Comparison of ENCODE assay signal across 34 cellular contexts in the genomic region with DNA sequence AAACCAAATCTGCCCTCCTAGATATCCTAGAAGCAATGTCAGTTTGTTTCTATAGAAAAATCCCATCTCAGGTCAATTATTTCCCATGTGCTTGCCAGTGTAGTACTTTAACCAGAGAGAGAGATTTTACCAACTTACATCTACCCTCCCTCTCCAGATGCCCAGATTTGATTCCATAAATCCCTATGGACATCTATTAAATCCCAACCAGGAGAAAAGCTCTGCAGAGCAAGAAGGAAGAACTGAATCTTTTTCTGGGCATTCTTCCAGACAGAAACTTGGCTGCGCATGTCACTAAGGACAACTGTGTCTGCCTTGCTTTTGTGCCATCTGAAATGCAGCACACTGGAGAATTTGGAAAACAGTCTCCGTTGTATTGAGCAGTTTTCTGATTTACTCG.
DNase-seq lines count a peak whose midpoint lies in the region; ATAC-seq, FAIRE-seq and TF ChIP-seq lines count a peak whose summit lies in the region.
"Had no signal": no experiment of that assay in that cellular context is flagged by ENCODE, and none has a peak within 500 bp of the region (broad histone marks: within the 10 kb centered on the region; RNA-seq: fewer than 3 reads in every experiment).

No MANE protein-coding gene starts in this region.

- POLR2A ChIA-PET in PC-3 (lab: Charles Lee; ENCODE audit: unreplicated experiment) (no interaction called here), MCF 10A (lab: Yijun Ruan, JAX) (interaction anchor here (1.3 kb wide), 1 partner anchor 59 kb away, joined by 4 read pairs; no protein-coding TSS in a partner anchor)

- no peak overlapping the region for H3K4me3 Mint-ChIP-seq in HFFc6
- H3K4me3 Mint-ChIP-seq in MCF 10A (ENCODE audit: unreplicated experiment): no peak overlapping the region
- H3K4me3 Mint-ChIP-seq: activated CD4-positive, alpha-beta T cell treated with anti-CD3 and anti-CD28 coated beads, Interleukin-2, amount 10 ng/mL, durations not matched to agents 24 days and 14 days; H9; natural killer cell treated with Interleukin-12 subunit alpha and Interleukin-12 subunit beta and Interleukin-15 and Interleukin-18, amount 100 ng/mL, for 72 hours had no signal

- H3K4me2 ChIP-seq in PC-3 (ENCODE audit: low read length) (peak overlapping the region; percentile 32), osteoblast (ENCODE audit: insufficient read depth, low read length) (no peak overlapping the region)

- FAIRE-seq in frontal cortex (lab: Jason Lieb, UNC): no peak
- FAIRE-seq: G401.6, RCC 7860 had no signal

- no peak overlapping the region; the same call in 1 of the 2 replicates for H2AFZ ChIP-seq in PC-3 (ENCODE audit: low read length)
- H2AFZ ChIP-seq in osteoblast (ENCODE audit: low read length): no peak overlapping the region

- intact Hi-C loops in PC-3 (cut with micrococcal nuclease) (no loop called here), MCF 10A (cut with micrococcal nuclease) (no loop called here)

- H3K9me2 ChIP-seq in PC-3 (replicated peaks; ENCODE audit: low read length): no peaks in the 10 kb centered on the region

- DNase-seq in AG10803 (ENCODE audit: low read depth) (peak; percentile 35), PC-3 (peak; percentile 60), frontal cortex (ENCODE audit: low spot score in 2 of 2) (peak; percentile 3 to 7), osteoblast (ENCODE audit: insufficient read length, low spot score, missing footprints) (peak; percentile 53), suprapubic skin (ENCODE audit: low spot score in 2 of 2) (no peak), HFFc6 (no peak), MCF 10A (ENCODE audit: unreplicated experiment) (no peak)
- DNase-seq in stimulated activated naive CD8-positive, alpha-beta T cell treated with anti-CD3 and anti-CD28 coated beads, Interleukin-15, Interleukin-2, amounts not matched to agents 100 U/mL and 50 U/mL, for 24 hours: no peak
- DNase-seq: activated CD4-positive, alpha-beta T cell treated with anti-CD3 and anti-CD28 coated beads, Interleukin-2, amount 10 ng/mL, durations not matched to agents 24 days and 14 days; activated effector memory CD4-positive, alpha-beta T cell treated with Interleukin-2 at 50 U/mL for 16 hours; activated T-cell treated with anti-CD3 and anti-CD28 coated beads, Interleukin-2, amount 50 U/mL, for 1 hour; COR-L47; DMS53; effector memory CD4-positive, alpha-beta T cell; H9; Kasumi-1; NCI-H146; NCI-H2107; NCI-H345; retina; stimulated activated naive CD4-positive, alpha-beta T cell treated with Interleukin-2 at 50 U/mL for 16 hours; T1000 had no signal

- H3K9me3 Mint-ChIP-seq in HFFc6: no peaks in the 10 kb centered on the region
- no peaks in the 10 kb centered on the region for H3K9me3 Mint-ChIP-seq in MCF 10A (ENCODE audit: unreplicated experiment)
- H3K9me3 Mint-ChIP-seq: activated CD4-positive, alpha-beta T cell treated with anti-CD3 and anti-CD28 coated beads, Interleukin-2, amount 10 ng/mL, durations not matched to agents 24 days and 14 days; H9 had no signal

- H3K27ac ChIP-seq in PC-3 (ENCODE audit: low read length): peak overlapping the region; percentile 99
- H3K27ac ChIP-seq in osteoblast (ENCODE audit: low read depth, low read length): no peak overlapping the region
- H3K27ac ChIP-seq in suprapubic skin: no peak overlapping the region
- H3K27ac ChIP-seq: C4-2B, coronary artery, epithelial cell of prostate, heart right ventricle, SJCRH30, skin epidermis, vagina had no signal

- BruUV-seq in PC-3 (replicated peaks; lab: Mats Ljungman, UMichigan) (no TSS peak), MCF 10A (replicated peaks; lab: Mats Ljungman, UMichigan) (no TSS peak)

- no peaks in the 10 kb centered on the region for H3F3A ChIP-seq in PC-3 (ENCODE audit: low read length, unreplicated experiment)

- CTCF ChIA-PET in PC-3 (lab: Charles Lee) (no interaction called here), MCF 10A (lab: Yijun Ruan, JAX) (interaction anchor here (0.7 to 1.2 kb wide), 2 partner anchors 10 to 140 kb away, joined by 3 to 4 read pairs; no protein-coding TSS in a partner anchor)

- WGBS in suprapubic skin: 24% methylated on average over 3 of the region's 3 CpGs

- H3K4me3 ChIP-seq in AG10803 (ENCODE audit: low read length) (no peak overlapping the region), PC-3 (ENCODE audit: low read length) (no peak overlapping the region), osteoblast (ENCODE audit: insufficient read depth, low read length) (no peak overlapping the region), suprapubic skin (no peak overlapping the region)
- H3K4me3 ChIP-seq: coronary artery, heart right ventricle, lung, SJCRH30, skin epidermis, vagina had no signal

- no peaks in the 10 kb centered on the region for H3K9me3 ChIP-seq in PC-3 (ENCODE audit: low read length)
- H3K9me3 ChIP-seq in osteoblast (ENCODE audit: low read depth, low read length): peaks cover 3% of the 10 kb centered on the region
- no peaks in the 10 kb centered on the region for H3K9me3 ChIP-seq in suprapubic skin
- H3K9me3 ChIP-seq: heart right ventricle, SJCRH30, vagina had no signal

- TF ChIP-seq POLR2A in suprapubic skin (IDR thresholded peaks at IDR 0.05): no peak

- no peak for TF ChIP-seq CTCF in AG10803 (conservative IDR thresholded peaks at IDR 0.05; ENCODE audit: low read length)
- no peak for TF ChIP-seq CTCF in PC-3 (conservative IDR thresholded peaks at IDR 0.05; ENCODE audit: low read depth, low read length)
- no peak for TF ChIP-seq CTCF in osteoblast (IDR thresholded peaks at IDR 0.05; ENCODE audit: extremely low read depth, low read depth, low read length)
- TF ChIP-seq CTCF in suprapubic skin (IDR thresholded peaks at IDR 0.05): no peak
- TF ChIP-seq CTCF in HFFc6 (IDR thresholded peaks at IDR 0.05): no peak
- TF ChIP-seq CTCF in MCF 10A (IDR thresholded peaks at IDR 0.05; ENCODE audit: unreplicated experiment): no peak

- no peaks in the 10 kb centered on the region for H4K20me1 ChIP-seq in PC-3 (ENCODE audit: low read length)
- no peaks in the 10 kb centered on the region for H4K20me1 ChIP-seq in osteoblast (ENCODE audit: insufficient read depth, low read length)

- H3K27me3 ChIP-seq in PC-3 (ENCODE audit: low read length) (no peaks in the 10 kb centered on the region), osteoblast (ENCODE audit: insufficient read depth, low read length) (no peaks in the 10 kb centered on the region), suprapubic skin (no peaks in the 10 kb centered on the region)
- H3K27me3 ChIP-seq: heart right ventricle, SJCRH30, vagina had no signal

- no peak for TF ChIP-seq EP300 in suprapubic skin (IDR thresholded peaks at IDR 0.05)

- H3K27me3 Mint-ChIP-seq in HFFc6 (ENCODE audit: insufficient read depth): no peaks in the 10 kb centered on the region; the same call in 1 of the 2 replicates
- no peaks in the 10 kb centered on the region for H3K27me3 Mint-ChIP-seq in MCF 10A (ENCODE audit: insufficient read depth, unreplicated experiment)
- H3K27me3 Mint-ChIP-seq: activated CD4-positive, alpha-beta T cell treated with anti-CD3 and anti-CD28 coated beads, Interleukin-2, amount 10 ng/mL, durations not matched to agents 24 days and 14 days; natural killer cell treated with Interleukin-12 subunit alpha and Interleukin-12 subunit beta and Interleukin-15 and Interleukin-18, amount 100 ng/mL, for 72 hours had no signal

- H3K9ac ChIP-seq in PC-3 (ENCODE audit: low read length): peak overlapping the region; percentile 57

- H3K27ac Mint-ChIP-seq in HFFc6: no peak overlapping the region
- H3K27ac Mint-ChIP-seq in MCF 10A (ENCODE audit: low read depth, unreplicated experiment): no peak overlapping the region
- H3K27ac Mint-ChIP-seq: activated CD4-positive, alpha-beta T cell treated with anti-CD3 and anti-CD28 coated beads, Interleukin-2, amount 10 ng/mL, durations not matched to agents 24 days and 14 days; activated naive CD4-positive, alpha-beta T cell treated with anti-CD3 and anti-CD28 coated beads, Interleukin-2, amount 50 U/mL, for 72 hours; H9; natural killer cell treated with Interleukin-12 subunit alpha and Interleukin-12 subunit beta and Interleukin-15 and Interleukin-18, amount 100 ng/mL, for 72 hours had no signal

- no peaks in the 10 kb centered on the region for H3K79me2 ChIP-seq in PC-3 (ENCODE audit: low read length)
- H3K79me2 ChIP-seq in osteoblast (ENCODE audit: insufficient read depth, low read length): no peaks in the 10 kb centered on the region

- H3K36me3 ChIP-seq in PC-3 (ENCODE audit: low read depth, low read length): no peaks in the 10 kb centered on the region
- H3K36me3 ChIP-seq in osteoblast (ENCODE audit: insufficient read depth, low read length): no peaks in the 10 kb centered on the region
- H3K36me3 ChIP-seq in suprapubic skin: no peaks in the 10 kb centered on the region
- H3K36me3 ChIP-seq: heart right ventricle, SJCRH30, vagina had no signal

- H3K4me1 Mint-ChIP-seq in HFFc6 (ENCODE audit: low read depth) (peaks cover 63% of the 10 kb centered on the region), MCF 10A (ENCODE audit: insufficient read depth, unreplicated experiment) (peaks cover 21% of the 10 kb centered on the region)
- H3K4me1 Mint-ChIP-seq: activated CD4-positive, alpha-beta T cell treated with anti-CD3 and anti-CD28 coated beads, Interleukin-2, amount 10 ng/mL, durations not matched to agents 24 days and 14 days had no signal

- H3K4me1 ChIP-seq in PC-3 (ENCODE audit: insufficient read depth, low read length) (peaks cover 62% of the 10 kb centered on the region), osteoblast (ENCODE audit: insufficient read depth, low read length) (no peaks in the 10 kb centered on the region), suprapubic skin (no peaks in the 10 kb centered on the region)
- H3K4me1 ChIP-seq: SJCRH30, vagina had no signal

- H3K36me3 Mint-ChIP-seq in HFFc6 (ENCODE audit: low read depth): no peaks in the 10 kb centered on the region
- H3K36me3 Mint-ChIP-seq in MCF 10A (ENCODE audit: insufficient read depth, unreplicated experiment): no peaks in the 10 kb centered on the region
- H3K36me3 Mint-ChIP-seq: activated naive CD4-positive, alpha-beta T cell treated with anti-CD3 and anti-CD28 coated beads, Interleukin-2, amount 50 U/mL, for 72 hours; natural killer cell treated with Interleukin-12 subunit alpha and Interleukin-12 subunit beta and Interleukin-15 and Interleukin-18, amount 100 ng/mL, for 72 hours had no signal

- ATAC-seq in PC-3: peak; percentile 18; the same call in 1 of the 2 replicates
- no peak for ATAC-seq in stimulated activated naive CD8-positive, alpha-beta T cell treated with anti-CD3 and anti-CD28 coated beads, Interleukin-15, Interleukin-2, amounts not matched to agents 100 U/mL and 50 U/mL, for 24 hours
- ATAC-seq: activated naive CD4-positive, alpha-beta T cell treated with anti-CD3 and anti-CD28 coated beads, Interleukin-2, amount 50 U/mL, for 72 hours; natural killer cell treated with Interleukin-12 subunit alpha and Interleukin-12 subunit beta and Interleukin-15 and Interleukin-18, amount 100 ng/mL, for 72 hours had no signal

Comparison
In these comparisons a context has a peak if more than half of its experiments do, and no peak if none do; other contexts are left out.
1. DNase-seq: peak in AG10803 (single experiment), PC-3 (single experiment), frontal cortex (2 of 2) and osteoblast (single experiment); none in stimulated activated naive CD8-positive, alpha-beta T cell treated with anti-CD3 and anti-CD28 coated beads, Interleukin-15, Interleukin-2, amounts not matched to agents 100 U/mL and 50 U/mL, for 24 hours (single experiment), suprapubic skin (0 of 2), HFFc6 (single experiment) and MCF 10A (single experiment).